8 cellular contexts compared by ENCODE assay signal in the genomic region with DNA sequence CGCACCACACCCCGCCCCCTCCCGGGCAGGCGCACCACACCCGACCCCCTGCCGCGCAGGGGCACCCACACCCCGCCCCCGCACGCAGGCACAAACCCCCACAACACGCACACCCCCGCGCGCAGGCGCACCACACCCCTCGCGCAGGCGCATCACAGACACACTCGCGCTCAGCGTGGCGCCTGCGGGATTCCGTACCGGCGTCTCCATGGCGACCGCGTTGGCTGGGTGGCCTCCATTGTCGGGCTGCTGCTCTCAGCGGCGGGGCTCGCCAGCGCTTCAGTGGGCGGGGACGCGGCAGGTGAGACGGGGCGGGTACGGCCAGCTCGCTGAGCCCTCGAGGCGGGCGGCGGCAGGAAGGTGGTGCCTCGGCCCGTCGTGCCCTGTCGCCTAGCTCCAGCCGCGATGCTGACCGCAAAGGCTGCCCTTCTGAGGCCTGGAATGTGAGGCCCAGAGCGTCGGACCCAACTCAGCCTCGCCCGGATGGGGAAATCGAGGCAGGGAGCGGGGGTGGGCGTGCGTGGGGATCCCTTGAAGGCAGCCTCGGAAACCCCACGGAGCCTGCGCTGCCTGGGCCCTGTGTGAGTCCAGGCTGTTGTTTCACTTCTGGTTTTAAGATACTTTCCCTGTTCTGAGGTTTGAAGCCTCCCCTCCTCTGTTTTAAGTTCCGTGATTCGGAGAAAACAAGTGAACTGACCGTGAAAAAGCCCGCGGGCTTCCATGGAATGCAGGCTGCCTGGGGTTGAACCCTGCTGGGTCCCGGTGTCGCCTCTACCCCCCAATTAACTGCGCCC. TPM values are rescaled to one million over a fixed set of nuclear protein-coding genes. Genes with fewer than 3 reads are reported as not detected.
DNase-seq lines count a peak whose midpoint lies in the region; ATAC-seq, FAIRE-seq and TF ChIP-seq lines count a peak whose summit lies in the region.

A gene (plus strand): TSS at position 238 of the 794 bp plus-strand sequence. CDS start 1,332 bp downstream, outside the sequence.

- no peaks in the 10 kb centered on the region for H3K9me3 ChIP-seq in small intestine (ENCODE audit: control insufficient read depth, low read depth)

- DNase-seq in AG08395 (ENCODE audit: low spot score) (peak; percentile 15), NCI-H2196 treated with DMSO at 0.1 percent for 48 hours (lab: John Stamatoyannopoulos, UW; ENCODE audit: unreplicated experiment) (peak; percentile 79), bronchial epithelial cell (ENCODE audit: low read depth) (peak; percentile 83), iPS-NIHi7 (ENCODE audit: extremely low spot score) (peak; percentile 99), small intestine (peak; percentile 97)

- TF ChIP-seq CTCF in WI38 (IDR thresholded peaks at IDR 0.05; ENCODE audit: low read depth, low read length): no peak
- no peak for TF ChIP-seq CTCF in bronchial epithelial cell (IDR thresholded peaks at IDR 0.05; ENCODE audit: insufficient read depth, low read length, severe bottlenecking)

- in situ Hi-C loops in GM18951 (cut with MboI; ENCODE audit: low sequenced_read_pairs, unreplicated experiment): no loop called here

- H3K27me3 ChIP-seq in bronchial epithelial cell (ENCODE audit: control insufficient read depth, insufficient read depth, low read length) (no peaks in the 10 kb centered on the region), small intestine (ENCODE audit: control insufficient read depth in 2 of 2, insufficient read depth in 2 of 2, low read length in 2 of 2) (no peaks in the 10 kb centered on the region)

- 2 to 3% (median 2%) methylated on average over 44 to 71 of the region's 71 CpGs for WGBS in small intestine, 3 donors

- H3K27ac ChIP-seq in small intestine (ENCODE audit: low read depth in 1 of 2, low read length in 1 of 2): peak within 1 kb of the TSS; percentile 9 to 86

- H3K4me1 ChIP-seq in small intestine (ENCODE audit: control insufficient read depth in 2 of 2, insufficient read depth in 1 of 2, low read depth in 1 of 2, low read length in 1 of 2): peaks cover 0 to 2% of the 10 kb centered on the region in 2 donors

- TF ChIP-seq POLR2A in GM18951 (IDR thresholded peaks at IDR 0.05; ENCODE audit: extremely low read depth, insufficient read depth, insufficient read length): peak; percentile 57

- H3K4me3 ChIP-seq in WI38 (ENCODE audit: low read depth, low read length): peak within 1 kb of the TSS; percentile 96
- H3K4me3 ChIP-seq in bronchial epithelial cell (ENCODE audit: low read depth, low read length): peak within 1 kb of the TSS; percentile 75
- H3K4me3 ChIP-seq in small intestine (ENCODE audit: low read depth in 1 of 2, low read length in 2 of 2): peak within 1 kb of the TSS; percentile 68 to 83

- peak; percentile 72 for ATAC-seq in HG03159 (IDR thresholded peaks at IDR 0.05; ENCODE audit: unreplicated experiment)

- H3K36me3 ChIP-seq in bronchial epithelial cell (ENCODE audit: control insufficient read depth, insufficient read depth, low read length) (no peaks in the 10 kb centered on the region), small intestine (ENCODE audit: control insufficient read depth in 2 of 2, insufficient read depth in 2 of 2, low read length in 2 of 2) (no peaks in the 10 kb centered on the region)

- FAIRE-seq in bronchial epithelial cell (lab: Jason Lieb, UNC): no peak
- FAIRE-seq in small intestine (lab: Jason Lieb, UNC): no peak

RNA-seq across cellular contexts. Expression of the gene that starts here (rescaled TPM):
- total RNA-seq in bronchial epithelial cell: 4.7 and 6.9 TPM in 2 replicates
- polyA plus RNA-seq in small intestine: 10 to 100 TPM in 1 of 3 donors, 1 to 10 TPM in 2; 4.7 to 14.1 (median 7.1) TPM

Comparison
In these comparisons a context has a peak if more than half of its experiments do, and no peak if none do; other contexts are left out.
1. Peak in every context shown above with its lines: DNase-seq, ATAC-seq, H3K4me3 ChIP-seq and H3K27ac ChIP-seq.
2. DNase-seq: peak in every context shown above with its lines; median percentile 99 in iPS-NIHi7; 97 in small intestine; 83 in bronchial epithelial cell; 79 in NCI-H2196 treated with DMSO at 0.1 percent for 48 hours; 15 in AG08395.